8 cellular contexts compared by ENCODE assay signal in the genomic region with DNA sequence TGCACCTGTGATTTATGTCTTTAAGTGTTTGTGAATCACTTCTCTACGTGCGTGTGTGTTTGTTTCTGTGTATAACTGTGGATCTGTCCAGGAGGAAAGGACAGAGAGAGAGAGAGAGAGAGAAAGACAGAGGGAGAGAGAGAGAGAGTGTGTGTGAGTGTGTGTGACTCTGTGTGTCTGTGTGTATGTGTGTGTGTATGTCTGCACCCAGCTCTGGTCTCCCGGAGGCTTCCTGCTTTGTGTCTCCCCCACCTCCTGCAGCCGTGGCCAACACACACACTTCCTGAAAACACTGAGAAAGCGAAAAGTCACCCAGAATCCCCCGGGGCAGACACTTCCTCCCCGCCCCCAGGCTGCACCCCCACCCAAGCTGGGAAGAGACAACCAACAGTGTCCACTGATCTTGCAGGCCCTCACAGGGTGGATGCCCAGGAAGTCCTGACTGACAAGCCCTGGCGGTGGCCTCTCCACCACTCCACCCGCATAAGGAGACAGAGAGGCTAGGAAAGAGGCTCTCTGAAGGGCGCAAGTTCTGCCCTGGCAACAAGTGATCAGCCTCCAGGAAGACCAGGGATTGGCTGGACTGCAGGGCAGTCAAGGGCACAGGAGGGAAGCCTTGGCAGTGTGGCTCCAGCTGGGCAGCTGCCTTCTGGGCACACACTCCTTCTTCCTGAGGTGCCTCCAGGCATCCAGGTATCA. TPM values are rescaled to one million over a fixed set of nuclear protein-coding genes. Genes with fewer than 3 reads are reported as not detected.
DNase-seq lines count a peak whose midpoint lies in the region; ATAC-seq and TF ChIP-seq lines count a peak whose summit lies in the region.

No MANE protein-coding gene starts in this region.

- intact Hi-C loops in PC-3 (cut with micrococcal nuclease): loop anchor here (10.0 kb wide), 1 partner anchor 123 kb away; no protein-coding TSS in a partner anchor
- intact Hi-C loops in naive thymus-derived CD4-positive, alpha-beta T cell (cut with micrococcal nuclease): loop anchor here (1.0 to 5.0 kb wide), 11 partner anchors 14 to 925 kb away; partner anchors contain the start of genes ARAP1 (in 2 of the 2), ATG16L2 (in 2 of the 2), FCHSD2 (in 1 of the 2) and PLEKHB1 (in 1 of the 2)

- H3K9me2 ChIP-seq in PC-3 (replicated peaks; ENCODE audit: low read length): no peaks in the 10 kb centered on the region

- peak; percentile 63 for ATAC-seq in GM21515 (IDR thresholded peaks at IDR 0.05; ENCODE audit: unreplicated experiment)
- peak; percentile 92 for ATAC-seq in PC-3
- peak; percentile 86 for ATAC-seq in naive thymus-derived CD4-positive, alpha-beta T cell

- H3K9me3 ChIP-seq in HUES64 (ENCODE audit: insufficient read depth, low read depth, low read length): no peaks in the 10 kb centered on the region
- no peaks in the 10 kb centered on the region for H3K9me3 ChIP-seq in PC-3 (ENCODE audit: low read length)
- H3K9me3 ChIP-seq in esophagus (ENCODE audit: control insufficient read depth in 2 of 2, insufficient read depth in 1 of 2, low read depth in 1 of 2, low read length in 1 of 2): no peaks in the 10 kb centered on the region
- H3K9me3 ChIP-seq in naive thymus-derived CD4-positive, alpha-beta T cell (ENCODE audit: control insufficient read depth in 2 of 3, low read length in 3 of 3): no peaks in the 10 kb centered on the region

- H3K4me1 ChIP-seq in HUES64 (ENCODE audit: insufficient read depth, low read length) (peaks cover 4% of the 10 kb centered on the region; the same call in 1 of the 2 replicates), PC-3 (ENCODE audit: insufficient read depth, low read length) (peaks cover 22% of the 10 kb centered on the region), esophagus (ENCODE audit: control insufficient read depth in 2 of 2, insufficient read depth in 2 of 2, low read length in 1 of 2) (peaks cover 16 to 20% of the 10 kb centered on the region in 2 donors)
- H3K4me1 ChIP-seq in naive thymus-derived CD4-positive, alpha-beta T cell (ENCODE audit: control insufficient read depth in 2 of 2, insufficient read depth in 2 of 2, low read length in 2 of 2): peaks cover 46 to 49% of the 10 kb centered on the region in 2 donors

- CTCF ChIA-PET in PC-3 (lab: Charles Lee): interaction anchor here (0.6 kb wide), 1 partner anchor 38 kb away, joined by 7 read pairs; no protein-coding TSS in a partner anchor
- CTCF ChIA-PET in naive thymus-derived CD4-positive, alpha-beta T cell (lab: Charles Lee): interaction anchor here (1.1 to 7.5 kb wide), 6 partner anchors 15 to 455 kb away, joined by 3 to 102 read pairs (median 16); partner anchors contain the start of gene STARD10

- peak overlapping the region; percentile 87 to 99 (median 96) for H3K27ac Mint-ChIP-seq in naive thymus-derived CD4-positive, alpha-beta T cell

- 0 out of 2 replicates have a peak overlapping the region, but pooled peaks have one; percentile 21 for H3K9ac ChIP-seq in HUES64 (ENCODE audit: low read depth, low read length)
- H3K9ac ChIP-seq in PC-3 (ENCODE audit: low read length): peak overlapping the region; percentile 61

- H3K27me3 ChIP-seq in HUES64 (ENCODE audit: insufficient read depth, low read length): no peaks in the 10 kb centered on the region
- no peaks in the 10 kb centered on the region for H3K27me3 ChIP-seq in PC-3 (ENCODE audit: low read length)
- no peaks in the 10 kb centered on the region for H3K27me3 ChIP-seq in esophagus (ENCODE audit: control insufficient read depth in 1 of 2, insufficient read depth in 2 of 2, low read length in 2 of 2)
- H3K27me3 ChIP-seq in naive thymus-derived CD4-positive, alpha-beta T cell (ENCODE audit: control insufficient read depth in 2 of 2, insufficient read depth in 2 of 2, low read length in 2 of 2): no peaks in the 10 kb centered on the region

- peak; percentile 48 for DNase-seq in DMS 273 treated with DMSO at 0.1 percent for 48 hours (lab: John Stamatoyannopoulos, UW)
- DNase-seq in PC-3: peak; percentile 88
- peak; percentile 88 for DNase-seq in activated T-cell treated with anti-CD3 and anti-CD28 coated beads, Interleukin-2, amount 50 U/mL, for 1 hour
- peak; percentile 71 to 92 (median 91) for DNase-seq in naive thymus-derived CD4-positive, alpha-beta T cell
- DNase-seq in stimulated activated CD8-positive, alpha-beta memory T cell treated with anti-CD3 and anti-CD28 coated beads, Interleukin-7, amount 100 ng/mL, for 48 hours (ENCODE audit: extremely low read depth in 1 of 2, low read depth in 1 of 2): peak; percentile 66 to 73

- H3K4me1 Mint-ChIP-seq in naive thymus-derived CD4-positive, alpha-beta T cell: peaks cover 50 to 80% (median 62%) of the 10 kb centered on the region in 7 donors

- H3K27me3 Mint-ChIP-seq in naive thymus-derived CD4-positive, alpha-beta T cell: no peaks in the 10 kb centered on the region

- peak overlapping the region; percentile 80 for H3K4me2 ChIP-seq in PC-3 (ENCODE audit: low read length)

- peaks cover 0 to 4% (median 0%) of the 10 kb centered on the region in 11 donors for H3K9me3 Mint-ChIP-seq in naive thymus-derived CD4-positive, alpha-beta T cell

- H2AFZ ChIP-seq in PC-3 (ENCODE audit: low read length): peak overlapping the region; percentile 92

- no peak overlapping the region; the same call in 1 of the 2 replicates for H3K27ac ChIP-seq in HUES64 (ENCODE audit: low read depth, low read length)
- peak overlapping the region; percentile 50 for H3K27ac ChIP-seq in PC-3 (ENCODE audit: low read length)
- H3K27ac ChIP-seq in esophagus (ENCODE audit: low read depth in 2 of 2, low read length in 1 of 2): peak overlapping the region; percentile 94 to 98
- H3K27ac ChIP-seq in naive thymus-derived CD4-positive, alpha-beta T cell (ENCODE audit: low read depth, low read length): peak overlapping the region; percentile 78

- no peaks in the 10 kb centered on the region for H4K20me1 ChIP-seq in PC-3 (ENCODE audit: low read length)

- H3K36me3 ChIP-seq in HUES64 (ENCODE audit: insufficient read depth, low read length) (peaks cover 14% of the 10 kb centered on the region; the same call in 1 of the 2 replicates), PC-3 (ENCODE audit: low read depth, low read length) (no peaks in the 10 kb centered on the region; the same call in 1 of the 2 replicates), esophagus (ENCODE audit: control insufficient read depth in 2 of 2, insufficient read depth in 2 of 2, low read length in 1 of 2) (peaks cover 0 to 9% of the 10 kb centered on the region in 2 donors)
- peaks cover 0 to 26% (median 4%) of the 10 kb centered on the region in 3 experiments for H3K36me3 ChIP-seq in naive thymus-derived CD4-positive, alpha-beta T cell (ENCODE audit: control insufficient read depth in 2 of 3, insufficient read depth in 3 of 3, low read length in 3 of 3)

- no peak overlapping the region for H3K4me3 ChIP-seq in HUES64 (ENCODE audit: low read length)
- peak overlapping the region; percentile 58 for H3K4me3 ChIP-seq in PC-3 (ENCODE audit: low read length)
- peak overlapping the region; percentile 64 to 85 for H3K4me3 ChIP-seq in esophagus (ENCODE audit: low read depth in 1 of 2, low read length in 2 of 2)
- peak overlapping the region; percentile 98 for H3K4me3 ChIP-seq in naive thymus-derived CD4-positive, alpha-beta T cell (ENCODE audit: low read length)

- TF ChIP-seq CTCF in PC-3 (conservative IDR thresholded peaks at IDR 0.05; ENCODE audit: low read depth, low read length): no peak

- WGBS in HUES64: 75% methylated on average over 10 of the region's 10 CpGs
- WGBS in esophagus, 2 donors: 0% methylated on average over 10 of the region's 10 CpGs

- peaks cover 0 to 2% (median 0%) of the 10 kb centered on the region in 5 donors for H3K36me3 Mint-ChIP-seq in naive thymus-derived CD4-positive, alpha-beta T cell

- BruUV-seq in PC-3 (replicated peaks; lab: Mats Ljungman, UMichigan): no TSS peak

- POLR2A ChIA-PET in PC-3 (lab: Charles Lee; ENCODE audit: unreplicated experiment): interaction anchor here (0.5 to 0.7 kb wide), 2 partner anchors 94 to 605 kb away, joined by 3 to 8 read pairs; no protein-coding TSS in a partner anchor
- POLR2A ChIA-PET in naive thymus-derived CD4-positive, alpha-beta T cell (lab: Charles Lee): interaction anchor here (0.6 to 3.4 kb wide), 16 partner anchors 15 to 509 kb away, joined by 3 to 15 read pairs (median 3); partner anchors contain the start of genes ATG16L2, FCHSD2 and STARD10

- H3K4me3 Mint-ChIP-seq in naive thymus-derived CD4-positive, alpha-beta T cell: peak overlapping the region; percentile 88 to 99 (median 94)

- peaks cover 59% of the 10 kb centered on the region for H3K79me2 ChIP-seq in PC-3 (ENCODE audit: low read length)

- H3F3A ChIP-seq in PC-3 (ENCODE audit: low read length, unreplicated experiment): no peaks in the 10 kb centered on the region

RNA-seq across cellular contexts. Expression of gene ARAP1, which starts 30.0 kb away (rescaled TPM):
- 34.0 TPM for polyA plus RNA-seq in HUES64 (2013, experiment 1 of 2)
- polyA plus RNA-seq in HUES64 (2013, experiment 2 of 2): 31.4 TPM
- 86.2 and 124 TPM in 2 replicates for total RNA-seq in PC-3 (2014; rRNA removed)
- 10 to 100 TPM; 28.4 to 45.3 TPM for polyA plus RNA-seq in esophagus
- total RNA-seq in naive thymus-derived CD4-positive, alpha-beta T cell: 100 to 1,000 TPM; 119 to 317 (median 156) TPM
- 10 to 100 TPM; 30.4 to 55.3 TPM for polyA plus RNA-seq in naive thymus-derived CD4-positive, alpha-beta T cell

RNA-seq across cellular contexts. Expression of gene PDE2A, which starts 48.0 kb away (rescaled TPM):
- polyA plus RNA-seq in HUES64 (2013, experiment 1 of 2): 2.4 TPM
- polyA plus RNA-seq in HUES64 (2013, experiment 2 of 2): 4.8 TPM
- total RNA-seq in PC-3 (2014; rRNA removed): 2.6 and 2.7 TPM in 2 replicates
- polyA plus RNA-seq in esophagus: 1 to 10 TPM; 6.9 to 7.6 TPM
- 1 to 10 TPM in 4 of 5 experiments, under 1 TPM in 1; 0.97 to 9.0 (median 1.7) TPM for total RNA-seq in naive thymus-derived CD4-positive, alpha-beta T cell
- polyA plus RNA-seq in naive thymus-derived CD4-positive, alpha-beta T cell: not detected
